Comparison of ENCODE assay signal across 8 cellular contexts in genomic region chr4:154416183-154416543, GRCh38.
DNase-seq lines count a peak whose midpoint lies in the region; ATAC-seq and TF ChIP-seq lines count a peak whose summit lies in the region.

No MANE protein-coding gene starts in this region.

- H3K4me3 ChIP-seq in RWPE2 (ENCODE audit: severe bottlenecking) = peak overlapping the region; percentile 19

- H3K36me3 ChIP-seq in RWPE2 (ENCODE audit: low read depth) = no peaks in the 10 kb centered on the region

- H3K27me3 ChIP-seq in RWPE2 (ENCODE audit: insufficient read depth, poor library complexity, severe bottlenecking) = no peaks in the 10 kb centered on the region

- no peak for TF ChIP-seq CTCF in RWPE2 (IDR thresholded peaks at IDR 0.05; ENCODE audit: poor library complexity, severe bottlenecking)

- H3K27ac ChIP-seq in RWPE2 (ENCODE audit: poor library complexity, severe bottlenecking) = no peak overlapping the region

- no peaks in the 10 kb centered on the region for H3K9me3 ChIP-seq in RWPE2 (ENCODE audit: severe bottlenecking)

- DNase-seq in NCI-H748 (lab: John Stamatoyannopoulos, UW; ENCODE audit: unreplicated experiment) = peak; percentile 29
- no peak for DNase-seq in NCI-H748 treated with DMSO at 0.1 percent for 48 hours (lab: John Stamatoyannopoulos, UW)
- no peak for DNase-seq in RWPE2 (ENCODE audit: low spot score)
- DNase-seq in foreskin melanocyte = peak; percentile 2
- peak; percentile 15 for DNase-seq in pons (ENCODE audit: low spot score)
- no peak for DNase-seq in activated CD4-positive, alpha-beta T cell treated with anti-CD3 and anti-CD28 coated beads, Interleukin-2, amount 50 U/mL, for 4 hours
- DNase-seq in NCI-H187 treated with DMSO at 0.1 percent for 48 hours (lab: John Stamatoyannopoulos, UW) = no peak

- ATAC-seq in HG02588 (IDR thresholded peaks at IDR 0.05; ENCODE audit: unreplicated experiment) (peak; percentile 42), RWPE2 (ENCODE audit: low read depth) (no peak)

- no peaks in the 10 kb centered on the region for H3K4me1 ChIP-seq in RWPE2 (ENCODE audit: insufficient read depth, poor library complexity, severe bottlenecking)

Comparison
In these comparisons a context has a peak if more than half of its experiments do, and no peak if none do; other contexts are left out.
1. DNase-seq: peak in NCI-H748 (single experiment), foreskin melanocyte (single experiment) and pons (single experiment); none in NCI-H748 treated with DMSO at 0.1 percent for 48 hours (single experiment), RWPE2 (single experiment), activated CD4-positive, alpha-beta T cell treated with anti-CD3 and anti-CD28 coated beads, Interleukin-2, amount 50 U/mL, for 4 hours (0 of 2) and NCI-H187 treated with DMSO at 0.1 percent for 48 hours (single experiment).